10 cellular contexts compared by ENCODE assay signal in genomic region chr16:58678716-58679115, GRCh38. TPM values are rescaled to one million over a fixed set of nuclear protein-coding genes. Genes with fewer than 3 reads are reported as not detected.
DNase-seq lines count a peak whose midpoint lies in the region; ATAC-seq and TF ChIP-seq lines count a peak whose summit lies in the region.
"Had no signal": no experiment of that assay in that cellular context is flagged by ENCODE, and none has a peak within 500 bp of the region (broad histone marks: within the 10 kb centered on the region; RNA-seq: fewer than 3 reads in every experiment).

No MANE protein-coding gene starts in this region.

- H3K4me2 ChIP-seq in SU-DHL-6 (ENCODE audit: low read depth, low read length, poor library complexity, severe bottlenecking): no peak overlapping the region

- TF ChIP-seq POLR2A in heart left ventricle (IDR thresholded peaks at IDR 0.05): no peak

- no peaks in the 10 kb centered on the region for H3F3A ChIP-seq in SU-DHL-6 (ENCODE audit: insufficient read depth)

- H3K36me3 ChIP-seq in SU-DHL-6 (ENCODE audit: low read length) (no peaks in the 10 kb centered on the region), heart left ventricle (peaks cover 0 to 74% (median 60%) of the 10 kb centered on the region in 9 donors), thoracic aorta (peaks cover 4% of the 10 kb centered on the region)

- H4K20me1 ChIP-seq in SU-DHL-6 (ENCODE audit: low read depth, low read length): no peaks in the 10 kb centered on the region

- no peak overlapping the region for H3K4me3 Mint-ChIP-seq in activated naive CD4-positive, alpha-beta T cell treated with anti-CD3 and anti-CD28 coated beads for 36 hours
- H3K4me3 Mint-ChIP-seq in activated naive CD4-positive, alpha-beta T cell treated with anti-CD3 and anti-CD28 coated beads, Interleukin-2, amount 10 ng/mL, durations not matched to agents 7 days and 5 days: no peak overlapping the region
- no peak overlapping the region for H3K4me3 Mint-ChIP-seq in effector memory CD8-positive, alpha-beta T cell

- DNase-seq in activated naive CD4-positive, alpha-beta T cell treated with anti-CD3 and anti-CD28 coated beads for 36 hours: peak; percentile 35
- no peak for DNase-seq in activated naive CD4-positive, alpha-beta T cell treated with anti-CD3 and anti-CD28 coated beads, Interleukin-2, amount 10 ng/mL, durations not matched to agents 7 days and 5 days
- DNase-seq in heart left ventricle (peak in 4 of 5 donors; percentile 43 to 72 (median 58)), thoracic aorta (ENCODE audit: low spot score) (no peak)
- DNase-seq in stimulated activated naive CD4-positive, alpha-beta T cell treated with Interleukin-2 at 50 U/mL for 16 hours (lab: John Stamatoyannopoulos, UW): no peak
- no peak for DNase-seq in effector memory CD8-positive, alpha-beta T cell
- DNase-seq: stimulated activated CD4-positive, alpha-beta T cell treated with anti-CD3 and anti-CD28 coated beads, Interleukin-2, amount 100 ng/mL, for 24 hours had no signal

- no peak overlapping the region for H3K4me3 ChIP-seq in SU-DHL-6 (ENCODE audit: insufficient read depth, low read length, poor library complexity, severe bottlenecking)
- H3K4me3 ChIP-seq in heart left ventricle: no peak overlapping the region
- no peak overlapping the region for H3K4me3 ChIP-seq in thoracic aorta

- no peaks in the 10 kb centered on the region for H3K79me2 ChIP-seq in SU-DHL-6 (ENCODE audit: insufficient read depth, low read length)

- ATAC-seq in heart left ventricle (peak; percentile 70 to 80 (median 77)), thoracic aorta (ENCODE audit: insufficient number of reproducible peaks, low FRiP score, low read depth) (no peak), HG03354 (IDR thresholded peaks at IDR 0.05; ENCODE audit: poor library complexity, severe bottlenecking, unreplicated experiment) (no peak)
- ATAC-seq in effector memory CD8-positive, alpha-beta T cell (replicated peaks): no peak

- H2AFZ ChIP-seq in SU-DHL-6 (ENCODE audit: low read depth, low read length, severe bottlenecking): no peak overlapping the region

- no peaks in the 10 kb centered on the region for H3K9me2 ChIP-seq in SU-DHL-6 (replicated peaks; ENCODE audit: insufficient read depth, low read length)

- peaks cover 6% of the 10 kb centered on the region for H3K4me1 Mint-ChIP-seq in activated naive CD4-positive, alpha-beta T cell treated with anti-CD3 and anti-CD28 coated beads for 36 hours (ENCODE audit: low read depth)
- peaks cover 11% of the 10 kb centered on the region for H3K4me1 Mint-ChIP-seq in activated naive CD4-positive, alpha-beta T cell treated with anti-CD3 and anti-CD28 coated beads, Interleukin-2, amount 10 ng/mL, durations not matched to agents 7 days and 5 days
- peaks cover 12 to 16% of the 10 kb centered on the region in 2 donors for H3K4me1 Mint-ChIP-seq in effector memory CD8-positive, alpha-beta T cell (ENCODE audit: low read depth in 2 of 2)

- no peak overlapping the region for H3K27ac Mint-ChIP-seq in activated naive CD4-positive, alpha-beta T cell treated with anti-CD3 and anti-CD28 coated beads for 36 hours
- no peak overlapping the region for H3K27ac Mint-ChIP-seq in activated naive CD4-positive, alpha-beta T cell treated with anti-CD3 and anti-CD28 coated beads, Interleukin-2, amount 10 ng/mL, durations not matched to agents 7 days and 5 days
- H3K27ac Mint-ChIP-seq in effector memory CD8-positive, alpha-beta T cell: no peak overlapping the region

- H3K36me3 Mint-ChIP-seq in activated naive CD4-positive, alpha-beta T cell treated with anti-CD3 and anti-CD28 coated beads for 36 hours (ENCODE audit: low read depth): peaks cover 11% of the 10 kb centered on the region
- peaks cover 2% of the 10 kb centered on the region for H3K36me3 Mint-ChIP-seq in activated naive CD4-positive, alpha-beta T cell treated with anti-CD3 and anti-CD28 coated beads, Interleukin-2, amount 10 ng/mL, durations not matched to agents 7 days and 5 days
- H3K36me3 Mint-ChIP-seq in effector memory CD8-positive, alpha-beta T cell (ENCODE audit: insufficient read depth): peaks cover 10% of the 10 kb centered on the region

- no peaks in the 10 kb centered on the region for H3K27me3 Mint-ChIP-seq in activated naive CD4-positive, alpha-beta T cell treated with anti-CD3 and anti-CD28 coated beads for 36 hours (ENCODE audit: low read depth)
- no peaks in the 10 kb centered on the region for H3K27me3 Mint-ChIP-seq in activated naive CD4-positive, alpha-beta T cell treated with anti-CD3 and anti-CD28 coated beads, Interleukin-2, amount 10 ng/mL, durations not matched to agents 7 days and 5 days
- H3K27me3 Mint-ChIP-seq in effector memory CD8-positive, alpha-beta T cell: no peaks in the 10 kb centered on the region

- H3K9me3 ChIP-seq in SU-DHL-6 (ENCODE audit: insufficient read depth, low read length) (no peaks in the 10 kb centered on the region), heart left ventricle (no peaks in the 10 kb centered on the region), thoracic aorta (no peaks in the 10 kb centered on the region)

- peaks cover 0 to 22% (median 9%) of the 10 kb centered on the region in 12 donors for H3K4me1 ChIP-seq in heart left ventricle
- peaks cover 2 to 3% of the 10 kb centered on the region in 2 donors for H3K4me1 ChIP-seq in thoracic aorta (ENCODE audit: control insufficient read depth in 1 of 2, low read depth in 2 of 2)

- CTCF ChIA-PET in activated naive CD4-positive, alpha-beta T cell treated with anti-CD3 and anti-CD28 coated beads for 36 hours (lab: Charles Lee): interaction anchor here (1.9 kb wide), 1 partner anchor 77 kb away, joined by 15 read pairs; no protein-coding TSS in a partner anchor
- CTCF ChIA-PET in activated naive CD4-positive, alpha-beta T cell treated with anti-CD3 and anti-CD28 coated beads, Interleukin-2, amount 10 ng/mL, durations not matched to agents 7 days and 5 days (lab: Charles Lee): interaction anchor here (2.4 kb wide), 1 partner anchor 77 kb away, joined by 14 read pairs; no protein-coding TSS in a partner anchor

- H3K27me3 ChIP-seq in SU-DHL-6 (ENCODE audit: low read length) (no peaks in the 10 kb centered on the region), heart left ventricle (no peaks in the 10 kb centered on the region), thoracic aorta (replicated peaks; ENCODE audit: insufficient read depth) (no peaks in the 10 kb centered on the region)

- no peaks in the 10 kb centered on the region for H3K9me3 Mint-ChIP-seq in activated naive CD4-positive, alpha-beta T cell treated with anti-CD3 and anti-CD28 coated beads for 36 hours
- H3K9me3 Mint-ChIP-seq in activated naive CD4-positive, alpha-beta T cell treated with anti-CD3 and anti-CD28 coated beads, Interleukin-2, amount 10 ng/mL, durations not matched to agents 7 days and 5 days: no peaks in the 10 kb centered on the region
- H3K9me3 Mint-ChIP-seq in effector memory CD8-positive, alpha-beta T cell: no peaks in the 10 kb centered on the region

- H3K9ac ChIP-seq in SU-DHL-6 (ENCODE audit: low read length): no peak overlapping the region

- intact Hi-C loops in activated naive CD4-positive, alpha-beta T cell treated with anti-CD3 and anti-CD28 coated beads for 36 hours (cut with micrococcal nuclease): loop anchor here (1.0 kb wide), 1 partner anchor 78 kb away; no protein-coding TSS in a partner anchor
- intact Hi-C loops in heart left ventricle (cut with DNase I): loop anchor here in 9 of 10 donors (1.0 to 5.0 kb wide), 4 partner anchors 74 to 79 kb away; no protein-coding TSS in a partner anchor

- peak; percentile 22 for TF ChIP-seq CTCF in SU-DHL-6 (IDR thresholded peaks at IDR 0.05; ENCODE audit: insufficient read depth, low read length, poor library complexity, severe bottlenecking)
- TF ChIP-seq CTCF in heart left ventricle (IDR thresholded peaks at IDR 0.05): peak in 11 of 12 donors; percentile 13 to 62 (median 51)
- TF ChIP-seq CTCF in thoracic aorta (IDR thresholded peaks at IDR 0.05): peak; percentile 49

- no peak overlapping the region for H3K27ac ChIP-seq in SU-DHL-6 (ENCODE audit: low read depth, low read length)
- no peak overlapping the region for H3K27ac ChIP-seq in heart left ventricle
- no peak overlapping the region for H3K27ac ChIP-seq in thoracic aorta
- H3K27ac ChIP-seq: C4-2B had no signal

- 53 to 63% (median 57%) methylated on average over 2 to 3 of the region's 3 CpGs for WGBS in heart left ventricle, 4 donors

RNA-seq across cellular contexts. Expression of gene SLC38A7, which starts 5.9 kb away (rescaled TPM):
- 1 to 10 TPM; 4.3 to 4.6 TPM for total RNA-seq in activated naive CD4-positive, alpha-beta T cell treated with anti-CD3 and anti-CD28 coated beads for 36 hours
- total RNA-seq in heart left ventricle (10 to 100 TPM; 18.4 to 38.8 (median 32.4) TPM), thoracic aorta (10 to 100 TPM; 12.0 to 19.5 TPM)
- 10 to 100 TPM; 18.5 to 29.6 TPM for polyA plus RNA-seq in heart left ventricle

RNA-seq across cellular contexts. Expression of gene CNOT1, which starts 49.1 kb away (rescaled TPM):
- 100 to 1,000 TPM; 283 to 287 TPM for total RNA-seq in activated naive CD4-positive, alpha-beta T cell treated with anti-CD3 and anti-CD28 coated beads for 36 hours
- total RNA-seq in heart left ventricle: 100 to 1,000 TPM in 2 of 9 donors, 10 to 100 TPM in 7; 66.6 to 110 (median 82.5) TPM
- 10 to 100 TPM; 21.2 to 81.1 TPM for polyA plus RNA-seq in heart left ventricle
- 100 to 1,000 TPM in 1 of 2 donors, 10 to 100 TPM in 1; 54.8 to 112 TPM for total RNA-seq in thoracic aorta

RNA-seq across cellular contexts. Expression of gene GOT2, which starts 55.4 kb away (rescaled TPM):
- 100 to 1,000 TPM; 156 to 162 TPM for total RNA-seq in activated naive CD4-positive, alpha-beta T cell treated with anti-CD3 and anti-CD28 coated beads for 36 hours
- 100 to 1,000 TPM; 297 to 590 (median 453) TPM for total RNA-seq in heart left ventricle
- polyA plus RNA-seq in heart left ventricle: 100 to 1,000 TPM; 201 to 338 TPM
- 10 to 100 TPM; 29.3 to 51.6 TPM for total RNA-seq in thoracic aorta

Comparison
In these comparisons a context has a peak if more than half of its experiments do, and no peak if none do; other contexts are left out.
1. DNase-seq: peak in activated naive CD4-positive, alpha-beta T cell treated with anti-CD3 and anti-CD28 coated beads for 36 hours (single experiment) and heart left ventricle (4 of 5); none in activated naive CD4-positive, alpha-beta T cell treated with anti-CD3 and anti-CD28 coated beads, Interleukin-2, amount 10 ng/mL, durations not matched to agents 7 days and 5 days (single experiment), thoracic aorta (single experiment), stimulated activated naive CD4-positive, alpha-beta T cell treated with Interleukin-2 at 50 U/mL for 16 hours (single experiment) and effector memory CD8-positive, alpha-beta T cell (0 of 3).
2. ATAC-seq: peak in heart left ventricle (4 of 4); none in thoracic aorta (single experiment), HG03354 (single experiment) and effector memory CD8-positive, alpha-beta T cell (single experiment).
3. Peak in every context shown above with its lines, with median percentiles within 50 percentile points of each other: CTCF ChIP-seq.